1 cellular context compared by ENCODE assay signal in genomic region chr11:45225961-45226871, GRCh38.
TF ChIP-seq lines count a peak whose summit lies in the region.

No MANE protein-coding gene starts in this region.

TF ChIP-seq in IMR-90, 13 proteins besides CTCF, POLR2A, EP300 and RAD21:
- no peak for TF ChIP-seq NFE2L2 (IDR thresholded peaks at IDR 0.05; ENCODE audit: low read depth, low read length)
- peak; percentile 38 for TF ChIP-seq CEBPB (IDR thresholded peaks at IDR 0.05; ENCODE audit: low read depth, low read length)
- no peak for TF ChIP-seq FOS (IDR thresholded peaks at IDR 0.05; ENCODE audit: low read depth, low read length)
- no peak for TF ChIP-seq MXI1 (IDR thresholded peaks at IDR 0.05; ENCODE audit: borderline replicate concordance, low read depth, low read length)
- no peak for TF ChIP-seq USF2 (IDR thresholded peaks at IDR 0.05; ENCODE audit: low read depth, low read length)
- TF ChIP-seq CHD1 (IDR thresholded peaks at IDR 0.05; ENCODE audit: low read depth, low read length), result no peak
- TF ChIP-seq MAFK (IDR thresholded peaks at IDR 0.05; ENCODE audit: low read depth, low read length), result no peak
